In the genomic region with DNA sequence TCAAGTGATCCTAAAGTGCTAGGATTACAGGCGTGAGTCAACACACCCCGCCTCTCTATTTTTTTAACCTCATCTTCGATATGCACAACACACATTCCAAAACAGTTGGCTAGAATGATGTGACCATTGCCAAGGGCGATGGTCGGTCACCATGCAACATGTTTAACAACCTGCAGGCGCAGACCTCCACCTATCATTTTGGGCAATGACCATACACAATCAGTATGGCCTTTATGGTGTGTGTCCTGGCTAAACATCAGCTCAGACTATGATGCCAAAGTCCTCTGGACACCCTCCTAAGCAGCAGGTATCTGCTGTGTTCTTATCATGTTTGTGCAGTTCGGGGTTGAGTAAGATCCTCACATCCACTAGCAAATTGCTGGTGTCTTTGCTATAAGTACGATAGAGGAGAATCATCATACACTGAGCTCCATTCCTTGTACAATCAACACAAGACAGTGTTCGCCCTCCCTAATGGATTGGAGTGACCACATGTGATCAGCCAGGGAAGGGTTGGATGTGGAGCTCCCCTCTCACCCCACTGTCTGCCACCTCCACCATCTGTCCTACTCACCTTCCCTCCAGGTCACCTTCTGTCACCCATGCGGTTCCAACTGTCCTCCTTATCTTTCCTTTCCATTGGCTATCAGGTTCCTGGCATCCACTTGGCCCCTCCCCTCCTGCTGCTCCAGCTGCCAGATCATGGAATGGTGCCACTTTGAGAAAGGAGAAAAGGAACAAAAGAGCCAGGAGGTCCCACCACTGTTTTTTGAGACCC, we compare ENCODE assay signal across 1 cellular context.
TF ChIP-seq lines count a peak whose summit lies in the region.

No MANE protein-coding gene starts in this region.

TF ChIP-seq in HepG2, 621 proteins besides CTCF, POLR2A, EP300 and RAD21:
- no peak for TF ChIP-seq FOXK2 (IDR thresholded peaks at IDR 0.05)
- TF ChIP-seq TBX2 (CRISPR knock-in tag; IDR thresholded peaks at IDR 0.05; ENCODE audit: borderline replicate concordance), result no peak
- TF ChIP-seq REL (CRISPR knock-in tag; conservative IDR thresholded peaks at IDR 0.05), result no peak
- TF ChIP-seq ZFP82 (CRISPR knock-in tag; IDR thresholded peaks at IDR 0.05; ENCODE audit: borderline replicate concordance), result no peak
- no peak for TF ChIP-seq ZNF839 (CRISPR knock-in tag; IDR thresholded peaks at IDR 0.05; ENCODE audit: borderline replicate concordance)
- no peak for TF ChIP-seq ADNP (CRISPR knock-in tag; IDR thresholded peaks at IDR 0.05)
- no peak for TF ChIP-seq SMAD9 (CRISPR knock-in tag; IDR thresholded peaks at IDR 0.05)
